In the genomic region with DNA sequence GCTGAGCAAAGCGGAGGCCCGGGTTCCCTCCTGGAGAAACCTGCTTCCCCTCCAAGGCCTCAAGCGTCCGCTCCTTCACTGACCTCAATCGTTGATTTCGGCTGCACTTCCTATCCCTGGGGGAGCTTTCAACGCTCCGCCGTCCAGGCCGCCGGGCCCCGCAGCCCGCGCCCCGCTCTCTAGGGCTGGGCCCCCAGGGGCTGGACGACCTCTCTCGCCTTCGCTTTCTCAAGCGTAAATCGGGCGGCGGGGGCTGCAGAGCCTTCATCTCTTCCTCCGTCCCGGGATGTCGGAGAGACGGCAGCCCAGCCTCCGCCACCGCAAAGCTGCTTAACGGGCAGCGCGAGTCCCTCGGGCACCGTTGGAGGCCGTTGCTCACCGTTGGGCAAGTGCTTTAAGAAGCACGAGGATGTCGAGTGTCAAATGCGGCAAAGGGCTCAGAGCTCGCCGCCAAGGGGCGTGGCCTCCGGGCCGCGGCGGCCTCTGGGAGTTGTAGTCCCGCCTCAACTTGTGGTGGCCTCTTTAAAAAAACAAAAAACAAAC, we compare ENCODE assay signal across 8 cellular contexts. TPM values are rescaled to one million over a fixed set of nuclear protein-coding genes. Genes with fewer than 3 reads are reported as not detected.
DNase-seq lines count a peak whose midpoint lies in the region; ATAC-seq and TF ChIP-seq lines count a peak whose summit lies in the region.

No MANE protein-coding gene starts in this region.

- ATAC-seq in HG02938 (IDR thresholded peaks at IDR 0.05; ENCODE audit: unreplicated experiment) (peak; percentile 82), left lung (peak; percentile 88), HG02970 (IDR thresholded peaks at IDR 0.05; ENCODE audit: low FRiP score, unreplicated experiment) (no peak)

- intact Hi-C loops in left lung (cut with DNase I): no loop called here

- H3K36me3 ChIP-seq in left lung: peaks cover 0 to 7% of the 10 kb centered on the region in 2 donors

- H3K9me3 ChIP-seq in left lung: no peaks in the 10 kb centered on the region

- H3K4me3 ChIP-seq in choroid plexus epithelial cell (ENCODE audit: low read depth, low read length): peak overlapping the region; percentile 60
- peak overlapping the region; percentile 35 to 57 for H3K4me3 ChIP-seq in left lung

- DNase-seq in DMS53 treated with DMSO at 0.1 percent for 48 hours (lab: John Stamatoyannopoulos, UW; ENCODE audit: unreplicated experiment) (peak; percentile 54), choroid plexus epithelial cell (ENCODE audit: low read depth) (peak; percentile 78), left lung (peak; percentile 85 to 91), NCI-H524 treated with DMSO at 0.1 percent for 48 hours (lab: John Stamatoyannopoulos, UW) (no peak)
- DNase-seq in activated CD4-positive, alpha-beta T cell treated with anti-CD3 and anti-CD28 coated beads for 24 hours (ENCODE audit: low read depth in 2 of 2): peak; percentile 56 to 67
- DNase-seq in stimulated activated CD4-positive, alpha-beta T cell treated with anti-CD3 and anti-CD28 coated beads, Interleukin-1b, Interleukin-23, amount 100 ng/mL, for 4 hours (ENCODE audit: low read depth in 2 of 2): peak; percentile 69 to 75

- H3K27ac ChIP-seq in left lung: peak overlapping the region in 1 of 2 donors; percentile 51

- no peak for TF ChIP-seq CTCF in choroid plexus epithelial cell (conservative IDR thresholded peaks at IDR 0.05; ENCODE audit: low read depth, low read length)
- TF ChIP-seq CTCF in left lung (IDR thresholded peaks at IDR 0.05): no peak

- H3K27me3 ChIP-seq in left lung: peaks cover 0 to 9% of the 10 kb centered on the region in 2 donors

- H3K4me1 ChIP-seq in left lung: peaks cover 0 to 25% of the 10 kb centered on the region in 2 donors

RNA-seq across cellular contexts. Expression of a gene that starts 8.5 kb away (rescaled TPM):
- total RNA-seq in left lung: 1 to 10 TPM; 7.6 to 8.8 TPM

RNA-seq across cellular contexts. Expression of a gene that starts 27.8 kb away (rescaled TPM):
- total RNA-seq in left lung: 10 to 100 TPM; 30.6 to 40.5 TPM

RNA-seq across cellular contexts. Expression of a gene that starts 57.1 kb away (rescaled TPM):
- 10 to 100 TPM in 1 of 2 donors, 1 to 10 TPM in 1; 7.7 to 14.2 TPM for total RNA-seq in left lung
